In the genomic region with DNA sequence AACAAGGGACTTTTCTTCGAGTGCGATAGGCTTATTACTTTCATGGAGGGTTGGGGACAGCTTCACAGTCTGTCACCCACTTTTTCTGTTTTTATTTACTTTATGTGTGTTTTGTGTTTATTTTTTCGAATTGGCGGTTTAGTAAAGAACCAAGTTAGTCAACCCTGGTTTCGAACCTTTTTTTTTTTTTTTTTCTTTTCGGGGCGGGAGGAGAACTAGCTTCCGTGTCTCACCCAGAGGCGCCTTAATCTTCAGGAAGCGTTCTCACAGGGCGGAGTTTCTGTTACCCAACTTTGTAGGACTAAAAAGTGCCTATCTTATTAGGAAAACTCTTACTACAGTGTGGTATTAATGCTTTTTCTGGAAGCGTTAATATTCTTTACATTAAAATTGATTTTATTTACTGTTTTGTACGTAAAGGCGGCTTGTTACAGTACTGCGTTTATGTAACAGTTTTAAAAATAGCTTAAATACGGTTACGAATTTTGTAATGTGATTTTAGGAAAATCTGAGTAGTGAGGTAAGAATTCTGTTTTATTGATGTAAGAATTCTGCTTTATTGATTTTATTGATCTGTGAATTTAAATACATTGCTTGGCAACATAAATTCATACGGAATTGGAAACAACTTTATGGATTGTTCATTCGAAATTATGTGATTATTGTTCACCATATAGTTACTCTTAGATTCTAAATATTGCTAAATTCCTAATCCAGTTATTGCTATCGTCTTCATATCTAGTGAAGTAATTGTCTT, we compare ENCODE assay signal across 1 cellular context.
TF ChIP-seq lines count a peak whose summit lies in the region.

No MANE protein-coding gene starts in this region.

TF ChIP-seq in H1, 55 proteins besides CTCF, POLR2A, EP300 and RAD21:
- TF ChIP-seq NRF1 (IDR thresholded peaks at IDR 0.05; ENCODE audit: low read depth, low read length) (no peak), CTBP2 (IDR thresholded peaks at IDR 0.05; ENCODE audit: borderline replicate concordance, insufficient read depth, insufficient read length, low read length) (no peak)
